In the genomic region with DNA sequence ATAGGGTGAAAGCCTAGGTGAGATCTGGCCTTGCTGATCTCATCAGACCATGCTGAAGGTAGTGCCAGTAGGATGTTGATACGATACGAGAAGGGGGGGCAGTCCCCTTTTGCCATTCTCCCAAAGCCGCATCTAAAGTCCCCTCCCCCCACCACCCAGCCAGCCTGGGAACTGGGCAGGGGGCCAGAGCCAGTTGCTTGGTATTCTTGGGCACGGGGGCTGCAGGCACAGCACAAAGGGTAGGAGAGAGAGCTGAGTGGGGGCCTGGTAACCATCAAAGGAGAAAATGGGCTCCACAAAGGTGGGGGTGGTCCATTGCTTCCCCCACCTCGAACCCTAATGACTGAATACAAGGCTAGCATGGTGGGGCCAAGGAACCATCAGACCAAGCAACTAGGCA, we compare ENCODE assay signal across 15 cellular contexts. TPM values are rescaled to one million over a fixed set of nuclear protein-coding genes. Genes with fewer than 3 reads are reported as not detected.
A peak's percentile ranks its signal among the peaks of the same experiment; 100 is the strongest.
DNase-seq lines count a peak whose midpoint lies in the region; ATAC-seq, FAIRE-seq and TF ChIP-seq lines count a peak whose summit lies in the region.
"Had no signal": no experiment of that assay in that cellular context is flagged by ENCODE, and none has a peak within 500 bp of the region (broad histone marks: within the 10 kb centered on the region; RNA-seq: fewer than 3 reads in every experiment).

No MANE protein-coding gene starts in this region.

- H3K9me3 Mint-ChIP-seq in CD4-positive, CD25-positive, alpha-beta regulatory T cell = no peaks in the 10 kb centered on the region
- H3K9me3 Mint-ChIP-seq in glutamatergic neuron (ENCODE audit: unreplicated experiment) = peaks cover 7% of the 10 kb centered on the region
- H3K9me3 Mint-ChIP-seq: T-helper 2 cell treated with Interferon-gamma antibody and Interleukin-4, amounts not matched to agents 5 μg/mL and 100 μg/mL, for 36 hours had no signal

- ATAC-seq in CD4-positive, CD25-positive, alpha-beta regulatory T cell (ENCODE audit: low read depth in 2 of 2) = no peak
- ATAC-seq in GM21723 (IDR thresholded peaks at IDR 0.05; ENCODE audit: unreplicated experiment) (no peak), GM21515 (IDR thresholded peaks at IDR 0.05; ENCODE audit: unreplicated experiment) (no peak)
- ATAC-seq: left lobe of liver had no signal

- no peak overlapping the region for H3K27ac ChIP-seq in CD4-positive, CD25-positive, alpha-beta regulatory T cell (ENCODE audit: insufficient read depth, low read length, poor library complexity, severe bottlenecking)
- peak overlapping the region; percentile 88 for H3K27ac ChIP-seq in WERI-Rb-1
- H3K27ac ChIP-seq: C4-2B had no signal

- no peaks in the 10 kb centered on the region for H3K27me3 ChIP-seq in CD4-positive, CD25-positive, alpha-beta regulatory T cell (ENCODE audit: control insufficient read depth, insufficient read depth, low read length)
- H3K27me3 ChIP-seq in WERI-Rb-1 (ENCODE audit: insufficient read depth, low read depth, severe bottlenecking) (no peaks in the 10 kb centered on the region), skeletal muscle satellite cell (ENCODE audit: control insufficient read depth, insufficient read depth, low read length) (no peaks in the 10 kb centered on the region)

- H3K36me3 ChIP-seq in CD4-positive, CD25-positive, alpha-beta regulatory T cell (ENCODE audit: control insufficient read depth, insufficient read depth, low read length) = peaks cover 40% of the 10 kb centered on the region
- H3K36me3 ChIP-seq in WERI-Rb-1 = peaks cover 87% of the 10 kb centered on the region
- peaks cover 87% of the 10 kb centered on the region for H3K36me3 ChIP-seq in skeletal muscle satellite cell (ENCODE audit: insufficient read depth, low read length)

- peaks cover 26% of the 10 kb centered on the region for H3K36me3 Mint-ChIP-seq in CD4-positive, CD25-positive, alpha-beta regulatory T cell
- peaks cover 5% of the 10 kb centered on the region for H3K36me3 Mint-ChIP-seq in glutamatergic neuron (ENCODE audit: unreplicated experiment)

- H3K9me3 ChIP-seq in CD4-positive, CD25-positive, alpha-beta regulatory T cell (ENCODE audit: control insufficient read depth in 2 of 2, low read length in 2 of 2) = no peaks in the 10 kb centered on the region
- H3K9me3 ChIP-seq in WERI-Rb-1 (ENCODE audit: severe bottlenecking) (no peaks in the 10 kb centered on the region), skeletal muscle satellite cell (replicated peaks; ENCODE audit: low read length) (no peaks in the 10 kb centered on the region)

- DNase-seq in CD4-positive, CD25-positive, alpha-beta regulatory T cell = no peak
- DNase-seq in WERI-Rb-1 (no peak), glutamatergic neuron (no peak), GM12892 (ENCODE audit: insufficient read length) (no peak), NCI-H187 treated with DMSO at 0.1 percent for 48 hours (lab: John Stamatoyannopoulos, UW) (no peak)
- DNase-seq: activated CD4-positive, alpha-beta T cell treated with anti-CD3 and anti-CD28 coated beads, Interleukin-2, amount 50 U/mL, for 4 hours; activated naive CD4-positive, alpha-beta T cell treated with anti-CD3 and anti-CD28 coated beads, Interleukin-2, amount 50 U/mL, for 16 hours had no signal

- no peak overlapping the region for H3K4me2 ChIP-seq in skeletal muscle satellite cell (ENCODE audit: low read length)

- TF ChIP-seq POLR2A in GM12892 (IDR thresholded peaks at IDR 0.05; ENCODE audit: low read depth, low read length) = no peak

- no peak overlapping the region for H3K4me3 Mint-ChIP-seq in CD4-positive, CD25-positive, alpha-beta regulatory T cell
- H3K4me3 Mint-ChIP-seq in glutamatergic neuron (ENCODE audit: unreplicated experiment) = no peak overlapping the region
- H3K4me3 Mint-ChIP-seq: T-helper 2 cell treated with Interferon-gamma antibody and Interleukin-4, amounts not matched to agents 5 μg/mL and 100 μg/mL, for 36 hours had no signal

- H3K9ac ChIP-seq in skeletal muscle satellite cell (ENCODE audit: low read depth, low read length) = peak overlapping the region; percentile 23

- H3K4me1 Mint-ChIP-seq in CD4-positive, CD25-positive, alpha-beta regulatory T cell = peaks cover 0 to 48% (median 27%) of the 10 kb centered on the region in 4 donors
- H3K4me1 Mint-ChIP-seq in glutamatergic neuron (ENCODE audit: low read depth, unreplicated experiment) = peaks cover 39% of the 10 kb centered on the region

- FAIRE-seq in GM12892 (lab: Jason Lieb, UNC) = no peak
- FAIRE-seq: RCC 7860 had no signal

- no peak for TF ChIP-seq CTCF in WERI-Rb-1 (IDR thresholded peaks at IDR 0.05; ENCODE audit: low read depth, low read length)
- TF ChIP-seq CTCF in glutamatergic neuron (IDR thresholded peaks at IDR 0.05; ENCODE audit: partially characterized antibody, unreplicated experiment) = no peak

- H3K27me3 Mint-ChIP-seq in CD4-positive, CD25-positive, alpha-beta regulatory T cell = no peaks in the 10 kb centered on the region
- peaks cover 10% of the 10 kb centered on the region for H3K27me3 Mint-ChIP-seq in glutamatergic neuron (ENCODE audit: unreplicated experiment)

- no peak overlapping the region for H3K4me3 ChIP-seq in CD4-positive, CD25-positive, alpha-beta regulatory T cell (ENCODE audit: low read depth, low read length)
- H3K4me3 ChIP-seq in WERI-Rb-1 (ENCODE audit: low read depth, low read length) = no peak overlapping the region
- H3K4me3 ChIP-seq in skeletal muscle satellite cell (ENCODE audit: low read length) = no peak overlapping the region

- peak overlapping the region in 2 of 3 donors; percentile 39 to 62 for H3K27ac Mint-ChIP-seq in CD4-positive, CD25-positive, alpha-beta regulatory T cell
- peak overlapping the region; percentile 34 for H3K27ac Mint-ChIP-seq in glutamatergic neuron (ENCODE audit: unreplicated experiment)
- H3K27ac Mint-ChIP-seq: T-helper 2 cell treated with Interferon-gamma antibody and Interleukin-4, amounts not matched to agents 5 μg/mL and 100 μg/mL, for 36 hours had no signal

- H3K4me1 ChIP-seq in CD4-positive, CD25-positive, alpha-beta regulatory T cell (ENCODE audit: control insufficient read depth, insufficient read depth, low read length, poor library complexity, severe bottlenecking) = peaks cover 8% of the 10 kb centered on the region
- H3K4me1 ChIP-seq in skeletal muscle satellite cell (ENCODE audit: control insufficient read depth, insufficient read depth, low read length) = peaks cover 41% of the 10 kb centered on the region

RNA-seq across cellular contexts. Expression of a gene that starts 5.4 kb away (rescaled TPM):
- total RNA-seq in CD4-positive, CD25-positive, alpha-beta regulatory T cell = 21.5 TPM
- polyA plus RNA-seq in CD4-positive, CD25-positive, alpha-beta regulatory T cell = 10 to 100 TPM in 1 of 4 donors, 1 to 10 TPM in 3; 7.5 to 10.2 (median 8.3) TPM
- 44.6 TPM for total RNA-seq in glutamatergic neuron (ENCODE audit: unreplicated experiment)
- 91.0 and 138 TPM in 2 replicates for total RNA-seq in skeletal muscle satellite cell (2012; rRNA removed)
- polyA plus RNA-seq in GM12892 (2012; ENCODE audit: missing spikeins) = 61.6 TPM

RNA-seq across cellular contexts. Expression of a gene that starts 20.2 kb away (rescaled TPM):
- not detected for total RNA-seq in CD4-positive, CD25-positive, alpha-beta regulatory T cell
- polyA plus RNA-seq in CD4-positive, CD25-positive, alpha-beta regulatory T cell = not detected
- not detected for total RNA-seq in glutamatergic neuron (ENCODE audit: unreplicated experiment)
- not detected in 2 replicates for total RNA-seq in skeletal muscle satellite cell (2012; rRNA removed)
- polyA plus RNA-seq in GM12892 (2012; ENCODE audit: missing spikeins) = 0.74 TPM
- total RNA-seq: left lobe of liver, NCI-H460 had no signal

RNA-seq across cellular contexts. Expression of a gene that starts 51.8 kb away (rescaled TPM):
- total RNA-seq in CD4-positive, CD25-positive, alpha-beta regulatory T cell = 182 TPM
- 10 to 100 TPM; 50.3 to 74.1 (median 54.9) TPM for polyA plus RNA-seq in CD4-positive, CD25-positive, alpha-beta regulatory T cell
- total RNA-seq in glutamatergic neuron (ENCODE audit: unreplicated experiment) = 146 TPM
- total RNA-seq in skeletal muscle satellite cell (2012; rRNA removed) = 49.1 and 56.0 TPM in 2 replicates
- 74.6 TPM for polyA plus RNA-seq in GM12892 (2012; ENCODE audit: missing spikeins)

RNA-seq across cellular contexts. Expression of a gene that starts 59.2 kb away (rescaled TPM):
- total RNA-seq in CD4-positive, CD25-positive, alpha-beta regulatory T cell = not detected
- not detected for polyA plus RNA-seq in CD4-positive, CD25-positive, alpha-beta regulatory T cell
- not detected for total RNA-seq in glutamatergic neuron (ENCODE audit: unreplicated experiment)
- total RNA-seq in skeletal muscle satellite cell (2012; rRNA removed) = not detected in 2 replicates
- polyA plus RNA-seq in GM12892 (2012; ENCODE audit: missing spikeins) = 1.7 TPM
- total RNA-seq: left lobe of liver, NCI-H460 had no signal
